In the genomic region with DNA sequence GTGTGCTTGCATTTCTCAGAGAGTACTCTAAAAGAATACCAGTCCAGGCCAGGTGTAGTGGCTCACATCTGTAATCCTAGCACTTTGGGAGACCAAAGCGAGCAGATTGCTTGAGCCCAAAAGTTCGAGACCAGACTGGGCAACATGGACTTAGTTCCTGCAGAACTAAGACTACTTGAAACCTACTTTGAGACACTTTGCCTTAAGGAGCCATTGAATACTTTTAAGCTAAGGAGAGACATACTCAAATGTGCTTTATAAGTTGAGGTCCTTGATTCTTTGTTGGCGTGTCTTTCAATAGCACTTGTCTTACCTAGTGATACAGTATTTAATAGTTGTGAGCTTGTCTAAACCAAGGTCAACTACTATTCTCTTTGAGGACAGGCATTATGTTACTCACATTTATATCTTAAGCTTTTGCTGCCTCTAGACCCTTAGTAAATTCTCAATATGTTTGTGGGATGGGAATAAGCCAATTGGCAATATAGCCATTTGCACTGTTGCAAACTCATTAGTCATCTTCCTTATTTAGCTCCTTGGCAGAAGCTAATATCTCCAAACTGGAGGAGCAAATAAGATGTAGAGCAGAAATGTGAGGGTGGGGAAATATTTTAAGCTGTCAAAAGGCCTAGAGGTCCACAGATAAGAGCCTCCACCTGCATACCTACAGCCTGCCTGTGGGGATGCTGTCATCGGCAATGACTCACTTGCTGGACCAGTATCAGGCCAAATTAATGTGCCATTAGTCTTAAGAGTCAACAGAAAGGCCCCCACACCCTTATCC, we compare ENCODE assay signal across 1 cellular context.
TF ChIP-seq lines count a peak whose summit lies in the region.

No MANE protein-coding gene starts in this region.

TF ChIP-seq in IMR-90, 13 proteins besides CTCF, POLR2A, EP300 and RAD21:
- no peak for TF ChIP-seq CHD1 (IDR thresholded peaks at IDR 0.05; ENCODE audit: low read depth, low read length)
- TF ChIP-seq CEBPB (IDR thresholded peaks at IDR 0.05; ENCODE audit: low read depth, low read length): no peak
